ENCODE assay signal across 1 cellular context in genomic region chr2:171772373-171772772, GRCh38.
TF ChIP-seq lines count a peak whose summit lies in the region.

No MANE protein-coding gene starts in this region.

TF ChIP-seq in HepG2, 621 proteins besides CTCF, POLR2A, EP300 and RAD21 (continued from another document and continues in another):
- TF ChIP-seq GMEB2 (CRISPR knock-in tag; IDR thresholded peaks at IDR 0.05; ENCODE audit: low read depth) (no peak), PHF5A (CRISPR knock-in tag; IDR thresholded peaks at IDR 0.05; ENCODE audit: low read depth, unreplicated experiment) (no peak), SAP130 (CRISPR knock-in tag; IDR thresholded peaks at IDR 0.05; ENCODE audit: low read depth) (peak; percentile 53), USF2 (IDR thresholded peaks at IDR 0.05; ENCODE audit: low read depth, low read length) (no peak), USF2 (CRISPR knock-in tag; IDR thresholded peaks at IDR 0.05; ENCODE audit: borderline replicate concordance) (no peak), ZNF589 (CRISPR knock-in tag; conservative IDR thresholded peaks at IDR 0.05) (no peak), TCF12 (IDR thresholded peaks at IDR 0.05) (no peak), TCF12 (CRISPR knock-in tag; IDR thresholded peaks at IDR 0.05) (no peak), JUN (CRISPR knock-in tag; IDR thresholded peaks at IDR 0.05) (peak; percentile 70; the same call in 1 of the 2 replicates), ZNF761 (CRISPR knock-in tag; conservative IDR thresholded peaks at IDR 0.05) (no peak), BRF2 (CRISPR knock-in tag; IDR thresholded peaks at IDR 0.05) (no peak), ZNF512B (CRISPR knock-in tag; IDR thresholded peaks at IDR 0.05; ENCODE audit: borderline replicate concordance) (0 out of 2 replicates have a peak, but pooled peaks have one; percentile 37), FOXP4 (CRISPR knock-in tag; IDR thresholded peaks at IDR 0.05) (no peak), AKAP8 (CRISPR knock-in tag; IDR thresholded peaks at IDR 0.05) (no peak), ELF3 (CRISPR knock-in tag; IDR thresholded peaks at IDR 0.05) (peak; percentile 55), NFE2 (CRISPR knock-in tag; IDR thresholded peaks at IDR 0.05) (no peak), TEF (CRISPR knock-in tag; IDR thresholded peaks at IDR 0.05) (no peak), MIXL1 (CRISPR knock-in tag; IDR thresholded peaks at IDR 0.05) (peak; percentile 87), ZNF382 (CRISPR knock-in tag; IDR thresholded peaks at IDR 0.05; ENCODE audit: borderline replicate concordance) (no peak), NFRKB (IDR thresholded peaks at IDR 0.05) (no peak), CENPT (CRISPR knock-in tag; IDR thresholded peaks at IDR 0.05; ENCODE audit: low read depth) (no peak), ZNF747 (CRISPR knock-in tag; IDR thresholded peaks at IDR 0.05; ENCODE audit: borderline replicate concordance) (no peak), ZNF619 (CRISPR knock-in tag; IDR thresholded peaks at IDR 0.05) (no peak), E2F1 (CRISPR knock-in tag; IDR thresholded peaks at IDR 0.05) (no peak), SP140L (CRISPR knock-in tag; IDR thresholded peaks at IDR 0.05; ENCODE audit: borderline replicate concordance) (no peak), ZNF282 (IDR thresholded peaks at IDR 0.05; ENCODE audit: partially characterized antibody) (no peak), CCAR2 (optimal IDR thresholded peaks at IDR 0.05; ENCODE audit: low read depth, low read length) (no peak), ZNF503 (CRISPR knock-in tag; IDR thresholded peaks at IDR 0.05) (0 out of 2 replicates have a peak, but pooled peaks have one; percentile 40), NR2F2 (IDR thresholded peaks at IDR 0.05; ENCODE audit: borderline replicate concordance, low read depth) (no peak), ZNF597 (CRISPR knock-in tag; IDR thresholded peaks at IDR 0.05) (no peak), ZNF777 (CRISPR knock-in tag; IDR thresholded peaks at IDR 0.05) (no peak), ZNF652 (CRISPR knock-in tag; IDR thresholded peaks at IDR 0.05; ENCODE audit: borderline replicate concordance, low read depth) (no peak; the same call in 1 of the 2 replicates), ZNF253 (CRISPR knock-in tag; IDR thresholded peaks at IDR 0.05; ENCODE audit: borderline replicate concordance) (no peak), DNMT1 (CRISPR knock-in tag; IDR thresholded peaks at IDR 0.05) (no peak), ARID2 (CRISPR knock-in tag; IDR thresholded peaks at IDR 0.05; ENCODE audit: borderline replicate concordance) (no peak), AGO1 (IDR thresholded peaks at IDR 0.05; ENCODE audit: low read depth, low read length, poor library complexity, severe bottlenecking) (no peak), RAD51 (IDR thresholded peaks at IDR 0.05; ENCODE audit: borderline replicate concordance) (no peak), TRIM24 (CRISPR knock-in tag; IDR thresholded peaks at IDR 0.05) (no peak), SMARCC2 (IDR thresholded peaks at IDR 0.05) (peak; percentile 99)
